7 cellular contexts compared by ENCODE assay signal in genomic region chr12:124392271-124392990, GRCh38.
DNase-seq lines count a peak whose midpoint lies in the region; ATAC-seq, FAIRE-seq and TF ChIP-seq lines count a peak whose summit lies in the region.

No MANE protein-coding gene starts in this region.

- TF ChIP-seq POLR2A in right lobe of liver (IDR thresholded peaks at IDR 0.05) (no peak), upper lobe of left lung (IDR thresholded peaks at IDR 0.05) (no peak)

- H2AFZ ChIP-seq in MM.1S (ENCODE audit: low read length): no peak overlapping the region

- no peaks in the 10 kb centered on the region for H3K9me2 ChIP-seq in MM.1S (replicated peaks; ENCODE audit: insufficient read depth, low read length)

- H3K27ac ChIP-seq in MM.1S (ENCODE audit: low read length) (peak overlapping the region; percentile 66; the same call in 1 of the 2 replicates), right lobe of liver (peak overlapping the region in 2 of 3 donors; percentile 40 to 75), upper lobe of left lung (peak overlapping the region; percentile 89 to 95 (median 90))

- H3F3A ChIP-seq in MM.1S (ENCODE audit: insufficient read depth, low read length): peaks cover 6% of the 10 kb centered on the region

- 0 out of 2 replicates have a peak, but pooled peaks cover 2% of the 10 kb centered on the region for H3K79me2 ChIP-seq in MM.1S (ENCODE audit: low read length)

- ATAC-seq in right lobe of liver (no peak), upper lobe of left lung (ENCODE audit: low FRiP score in 2 of 2) (no peak)

- TF ChIP-seq EP300 in upper lobe of left lung (IDR thresholded peaks at IDR 0.05): no peak

- H3K4me1 ChIP-seq in MM.1S (ENCODE audit: low read length): peaks cover 18% of the 10 kb centered on the region
- peaks cover under 1 to 57% (median 31%) of the 10 kb centered on the region in 4 donors for H3K4me1 ChIP-seq in right lobe of liver
- peaks cover 70 to 87% (median 81%) of the 10 kb centered on the region in 4 donors for H3K4me1 ChIP-seq in upper lobe of left lung

- TF ChIP-seq CTCF in GM12864 (IDR thresholded peaks at IDR 0.05; ENCODE audit: low read depth, low read length, missing control alignments) (peak; percentile 33), MM.1S (IDR thresholded peaks at IDR 0.05; ENCODE audit: low read length) (no peak), bronchial epithelial cell (IDR thresholded peaks at IDR 0.05; ENCODE audit: insufficient read depth, low read length, severe bottlenecking) (peak; percentile 20), right lobe of liver (IDR thresholded peaks at IDR 0.05) (peak in 1 of 4 donors; percentile 6), upper lobe of left lung (IDR thresholded peaks at IDR 0.05) (peak in 2 of 6 experiments; percentile 6 to 25)

- H3K36me3 ChIP-seq in MM.1S (replicated peaks; ENCODE audit: insufficient read depth, low read length): no peaks in the 10 kb centered on the region
- peaks cover 5% of the 10 kb centered on the region for H3K36me3 ChIP-seq in bronchial epithelial cell (ENCODE audit: control insufficient read depth, insufficient read depth, low read length)
- H3K36me3 ChIP-seq in right lobe of liver: peaks cover 0 to 7% (median 0%) of the 10 kb centered on the region in 4 donors
- H3K36me3 ChIP-seq in upper lobe of left lung: peaks cover 4 to 34% (median 30%) of the 10 kb centered on the region in 4 donors

- WGBS in right lobe of liver (ENCODE audit: insufficient coverage, low coverage, low lambda C conversion rate, missing lambda C conversion rate): 29% methylated on average over 1 of the region's 21 CpGs
- WGBS in upper lobe of left lung, 2 donors: 33 to 53% methylated on average over 12 to 21 of the region's 21 CpGs

- H3K9me3 ChIP-seq in MM.1S (replicated peaks; ENCODE audit: insufficient read depth, low read length) (no peaks in the 10 kb centered on the region), right lobe of liver (no peaks in the 10 kb centered on the region), upper lobe of left lung (no peaks in the 10 kb centered on the region)

- H3K4me3 ChIP-seq in GM12864 (ENCODE audit: low read depth, low read length) (no peak overlapping the region), MM.1S (ENCODE audit: low read length) (no peak overlapping the region), bronchial epithelial cell (ENCODE audit: low read depth, low read length) (no peak overlapping the region), right lobe of liver (no peak overlapping the region), upper lobe of left lung (no peak overlapping the region)

- no peak for DNase-seq in GM12864 (ENCODE audit: low read depth)
- no peak for DNase-seq in MM.1S
- no peak for DNase-seq in bronchial epithelial cell (ENCODE audit: low read depth)
- no peak for DNase-seq in right lobe of liver
- peak in 1 of 2 donors; percentile 53 for DNase-seq in upper lobe of left lung
- no peak for DNase-seq in ureter (ENCODE audit: low spot score)
- no peak for DNase-seq in NCI-H2029 (lab: John Stamatoyannopoulos, UW)

- intact Hi-C loops in right lobe of liver (cut with DNase I): no loop called here

- FAIRE-seq in bronchial epithelial cell (lab: Jason Lieb, UNC): no peak

- H4K20me1 ChIP-seq in MM.1S (ENCODE audit: insufficient read depth, low read length): no peaks in the 10 kb centered on the region

- no peak overlapping the region for H3K9ac ChIP-seq in MM.1S (ENCODE audit: low read length)

- peak overlapping the region; percentile 47; the same call in 1 of the 2 replicates for H3K4me2 ChIP-seq in MM.1S (ENCODE audit: low read depth, low read length)

- H3K27me3 ChIP-seq in MM.1S (replicated peaks; ENCODE audit: insufficient read depth, low read length): no peaks in the 10 kb centered on the region
- H3K27me3 ChIP-seq in bronchial epithelial cell (ENCODE audit: control insufficient read depth, insufficient read depth, low read length): no peaks in the 10 kb centered on the region
- H3K27me3 ChIP-seq in right lobe of liver: no peaks in the 10 kb centered on the region
- H3K27me3 ChIP-seq in upper lobe of left lung: no peaks in the 10 kb centered on the region
